Comparison of ENCODE assay signal across 8 cellular contexts in the genomic region with DNA sequence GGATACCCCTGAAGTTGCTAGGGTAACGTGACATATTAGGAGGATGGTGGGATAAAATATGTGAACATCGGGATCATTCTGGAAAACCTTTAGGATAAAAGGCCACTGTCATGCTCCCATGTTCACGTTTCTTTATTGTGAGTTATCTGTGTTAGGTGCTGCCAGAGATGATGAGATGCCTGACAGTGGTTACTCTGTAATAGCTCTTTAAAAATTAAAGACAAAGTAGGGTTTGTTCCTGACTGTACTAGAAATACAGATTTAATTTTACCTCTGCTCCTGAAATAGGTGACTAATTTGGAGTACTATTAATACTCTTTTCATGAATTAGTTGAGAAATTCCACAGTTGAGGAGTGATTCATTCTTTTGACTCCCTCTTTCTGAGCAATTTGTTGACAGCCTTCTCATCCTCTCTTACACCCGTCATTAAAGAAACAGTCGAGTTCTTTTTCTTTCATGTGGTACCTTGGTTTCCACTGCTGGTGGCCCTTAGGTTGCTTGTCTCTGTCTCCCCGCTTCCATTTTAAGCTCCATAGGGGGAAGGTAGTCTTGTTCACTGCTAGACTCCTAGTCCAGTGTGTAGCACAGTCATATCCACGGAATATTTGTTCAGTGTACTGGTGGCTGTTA. TPM values are rescaled to one million over a fixed set of nuclear protein-coding genes. Genes with fewer than 3 reads are reported as not detected.
DNase-seq lines count a peak whose midpoint lies in the region; ATAC-seq, FAIRE-seq and TF ChIP-seq lines count a peak whose summit lies in the region.

No MANE protein-coding gene starts in this region.

- TF ChIP-seq POLR2A in Peyer's patch (IDR thresholded peaks at IDR 0.05) = no peak

- H3K27ac Mint-ChIP-seq in natural killer cell = peak overlapping the region; percentile 89 to 93

- peaks cover 11 to 34% (median 22%) of the 10 kb centered on the region in 4 donors for H3K4me1 ChIP-seq in Peyer's patch

- no peak for FAIRE-seq in bronchial epithelial cell (lab: Jason Lieb, UNC)

- peaks cover 0 to 32% (median 0%) of the 10 kb centered on the region in 3 donors for H3K36me3 ChIP-seq in Peyer's patch
- peaks cover 13% of the 10 kb centered on the region for H3K36me3 ChIP-seq in bronchial epithelial cell (ENCODE audit: control insufficient read depth, insufficient read depth, low read length)

- H3K4me3 ChIP-seq in Peyer's patch (no peak overlapping the region), bronchial epithelial cell (ENCODE audit: low read depth, low read length) (no peak overlapping the region)

- H3K36me3 Mint-ChIP-seq in natural killer cell = no peaks in the 10 kb centered on the region

- H3K27ac ChIP-seq in Peyer's patch = peak overlapping the region; percentile 66 to 86 (median 74)

- no peaks in the 10 kb centered on the region for H3K9me3 ChIP-seq in Peyer's patch

- H3K9me3 Mint-ChIP-seq in natural killer cell = no peaks in the 10 kb centered on the region

- peak overlapping the region; percentile 76 for H3K4me3 Mint-ChIP-seq in natural killer cell

- TF ChIP-seq CTCF in Peyer's patch (IDR thresholded peaks at IDR 0.05) = no peak
- TF ChIP-seq CTCF in bronchial epithelial cell (IDR thresholded peaks at IDR 0.05; ENCODE audit: insufficient read depth, low read length, severe bottlenecking) = no peak
- no peak for TF ChIP-seq CTCF in natural killer cell (IDR thresholded peaks at IDR 0.05)

- DNase-seq in A172 (ENCODE audit: low spot score) = peak; percentile 57
- no peak for DNase-seq in Peyer's patch
- DNase-seq in bronchial epithelial cell (ENCODE audit: low read depth) = peak; percentile 88
- no peak for DNase-seq in natural killer cell
- no peak for DNase-seq in anterior cingulate cortex (lab: John Stamatoyannopoulos, UW)
- no peak for DNase-seq in NCI-H524 (lab: John Stamatoyannopoulos, UW)
- no peak for DNase-seq in AG08395 (ENCODE audit: low spot score)

- peaks cover 34 to 47% of the 10 kb centered on the region in 2 donors for H3K4me1 Mint-ChIP-seq in natural killer cell

- intact Hi-C loops in natural killer cell (cut with micrococcal nuclease) = loop anchor here (5.0 kb wide), 2 partner anchors 33 to 68 kb away; no protein-coding TSS in a partner anchor

- ATAC-seq in natural killer cell (peak in 2 of 3 donors; percentile 36 to 49), GM21367 (IDR thresholded peaks at IDR 0.05; ENCODE audit: unreplicated experiment) (no peak)

- H3K27me3 Mint-ChIP-seq in natural killer cell (ENCODE audit: low read depth in 2 of 2) = no peaks in the 10 kb centered on the region

- no peaks in the 10 kb centered on the region for H3K27me3 ChIP-seq in Peyer's patch
- H3K27me3 ChIP-seq in bronchial epithelial cell (ENCODE audit: control insufficient read depth, insufficient read depth, low read length) = no peaks in the 10 kb centered on the region

RNA-seq across cellular contexts. Expression of a gene that starts 28.4 kb away (rescaled TPM):
- total RNA-seq in A172 (2014; rRNA removed; shearing (Covaris generic)) = 179 and 185 TPM in 2 replicates
- total RNA-seq in Peyer's patch (10 to 100 TPM; 35.9 to 73.4 (median 40.3) TPM), bronchial epithelial cell (90.6 and 108 TPM in 2 replicates), natural killer cell (10 to 100 TPM; 42.5 to 49.3 (median 46.0) TPM)

RNA-seq across cellular contexts. Expression of a gene that starts 45.4 kb away (rescaled TPM):
- total RNA-seq in A172 (2014; rRNA removed; shearing (Covaris generic)) = 10.1 and 13.1 TPM in 2 replicates
- total RNA-seq in Peyer's patch (10 to 100 TPM; 24.7 to 61.9 (median 42.4) TPM), bronchial epithelial cell (2.6 and 7.0 TPM in 2 replicates), natural killer cell (10 to 100 TPM; 71.2 to 75.3 (median 73.3) TPM)

Comparison
In these comparisons a context has a peak if more than half of its experiments do, and no peak if none do; other contexts are left out.
1. DNase-seq: peak in A172 (single experiment) and bronchial epithelial cell (single experiment); none in Peyer's patch (0 of 3), natural killer cell (single experiment), anterior cingulate cortex (0 of 58), NCI-H524 (0 of 2) and AG08395 (single experiment).